ENCODE assay signal across 8 cellular contexts in the genomic region with DNA sequence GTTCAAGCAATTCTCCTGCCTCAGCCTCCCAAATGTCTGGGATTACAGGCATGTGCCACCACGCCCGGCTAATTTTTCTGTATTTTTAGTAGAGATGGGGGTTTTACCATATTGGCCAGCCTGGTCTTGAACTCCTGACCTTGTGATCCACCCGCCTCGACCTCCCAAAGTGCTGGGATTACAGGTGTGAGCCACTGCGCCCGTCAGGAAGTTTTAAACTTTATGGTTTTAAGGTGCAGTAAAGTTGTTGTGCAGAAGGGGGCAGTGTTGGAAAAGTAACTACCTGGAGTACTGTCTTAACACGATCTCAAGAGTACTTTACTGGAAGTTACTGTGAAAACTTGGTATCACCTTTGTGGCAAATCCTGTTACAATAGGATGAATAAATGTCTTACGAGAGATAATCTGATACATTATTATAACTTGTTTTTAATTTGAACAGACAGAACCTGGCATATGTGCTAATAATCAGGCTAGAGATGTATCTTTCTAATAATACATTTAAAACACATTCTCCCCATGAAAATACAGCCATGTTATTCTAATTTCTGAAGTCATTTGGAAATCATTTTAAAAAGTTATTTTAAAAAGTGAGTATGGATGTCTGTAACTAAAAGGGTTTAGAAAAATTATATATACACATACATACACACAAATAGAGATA. TPM values are rescaled to one million over a fixed set of nuclear protein-coding genes. Genes with fewer than 3 reads are reported as not detected.
DNase-seq lines count a peak whose midpoint lies in the region; ATAC-seq and TF ChIP-seq lines count a peak whose summit lies in the region.

No MANE protein-coding gene starts in this region.

- no peak overlapping the region for H3K27ac Mint-ChIP-seq in effector memory CD8-positive, alpha-beta T cell

- H3K4me3 Mint-ChIP-seq in effector memory CD8-positive, alpha-beta T cell, result no peak overlapping the region

- no peaks in the 10 kb centered on the region for H3K9me3 ChIP-seq in mucosa of descending colon

- H3K4me1 ChIP-seq in mucosa of descending colon (ENCODE audit: low read depth), result no peaks in the 10 kb centered on the region

- H3K27me3 Mint-ChIP-seq in effector memory CD8-positive, alpha-beta T cell, result no peaks in the 10 kb centered on the region

- H3K36me3 Mint-ChIP-seq in effector memory CD8-positive, alpha-beta T cell (ENCODE audit: insufficient read depth), result peaks cover 3% of the 10 kb centered on the region

- TF ChIP-seq CTCF in C4-2B (conservative IDR thresholded peaks at IDR 0.05) (peak; percentile 81), mucosa of descending colon (IDR thresholded peaks at IDR 0.05) (peak; percentile 47)

- DNase-seq in NCI-H460 (ENCODE audit: extremely low read depth, low read depth) (peak; percentile 56), mucosa of descending colon (peak in 1 of 3 donors; percentile 84), superior temporal gyrus (ENCODE audit: extremely low spot score) (peak; percentile 73)
- peak; percentile 48 to 67 for DNase-seq in activated CD4-positive, alpha-beta T cell treated with anti-CD3 and anti-CD28 coated beads, Interleukin-2, amount 50 U/mL, for 48 hours
- peak; percentile 61 to 76 (median 64) for DNase-seq in effector memory CD8-positive, alpha-beta T cell

- intact Hi-C loops in mucosa of descending colon (cut with DNase I, micrococcal nuclease), result no loop called here

- H3K4me1 Mint-ChIP-seq in effector memory CD8-positive, alpha-beta T cell (ENCODE audit: low read depth in 2 of 2), result no peaks in the 10 kb centered on the region

- no peaks in the 10 kb centered on the region for H3K36me3 ChIP-seq in mucosa of descending colon (ENCODE audit: low read depth)

- no peak overlapping the region for H3K4me3 ChIP-seq in mucosa of descending colon

- no peak overlapping the region for H3K27ac ChIP-seq in C4-2B

- no peaks in the 10 kb centered on the region for H3K9me3 Mint-ChIP-seq in effector memory CD8-positive, alpha-beta T cell

- ATAC-seq in GM21825 (IDR thresholded peaks at IDR 0.05; ENCODE audit: unreplicated experiment) (peak; percentile 52), mucosa of descending colon (peak; percentile 93), GM19452 (IDR thresholded peaks at IDR 0.05; ENCODE audit: unreplicated experiment) (no peak)
- ATAC-seq in effector memory CD8-positive, alpha-beta T cell (replicated peaks), result peak; percentile 87

RNA-seq across cellular contexts. Expression of a gene that starts 10.8 kb away (rescaled TPM):
- total RNA-seq in NCI-H460 (2014; rRNA removed; shearing (Covaris generic)), result 0.23 and 0.30 TPM in 2 replicates
- 0.18 TPM in 1 of 2 replicates, not detected in the other for polyA plus RNA-seq in NCI-H460 (2014; cell fraction: nucleus; rRNA removed)
- 1 to 10 TPM; 1.1 to 2.3 (median 1.2) TPM for total RNA-seq in mucosa of descending colon

RNA-seq across cellular contexts. Expression of a gene that starts 48.7 kb away (rescaled TPM):
- 22.4 and 29.4 TPM in 2 replicates for total RNA-seq in NCI-H460 (2014; rRNA removed; shearing (Covaris generic))
- 12.2 and 28.0 TPM in 2 replicates for polyA plus RNA-seq in NCI-H460 (2014; cell fraction: nucleus; rRNA removed)
- 10 to 100 TPM in 1 of 3 donors, 1 to 10 TPM in 2; 9.4 to 12.4 (median 9.6) TPM for total RNA-seq in mucosa of descending colon
